Comparison of ENCODE assay signal across 8 cellular contexts in the genomic region with DNA sequence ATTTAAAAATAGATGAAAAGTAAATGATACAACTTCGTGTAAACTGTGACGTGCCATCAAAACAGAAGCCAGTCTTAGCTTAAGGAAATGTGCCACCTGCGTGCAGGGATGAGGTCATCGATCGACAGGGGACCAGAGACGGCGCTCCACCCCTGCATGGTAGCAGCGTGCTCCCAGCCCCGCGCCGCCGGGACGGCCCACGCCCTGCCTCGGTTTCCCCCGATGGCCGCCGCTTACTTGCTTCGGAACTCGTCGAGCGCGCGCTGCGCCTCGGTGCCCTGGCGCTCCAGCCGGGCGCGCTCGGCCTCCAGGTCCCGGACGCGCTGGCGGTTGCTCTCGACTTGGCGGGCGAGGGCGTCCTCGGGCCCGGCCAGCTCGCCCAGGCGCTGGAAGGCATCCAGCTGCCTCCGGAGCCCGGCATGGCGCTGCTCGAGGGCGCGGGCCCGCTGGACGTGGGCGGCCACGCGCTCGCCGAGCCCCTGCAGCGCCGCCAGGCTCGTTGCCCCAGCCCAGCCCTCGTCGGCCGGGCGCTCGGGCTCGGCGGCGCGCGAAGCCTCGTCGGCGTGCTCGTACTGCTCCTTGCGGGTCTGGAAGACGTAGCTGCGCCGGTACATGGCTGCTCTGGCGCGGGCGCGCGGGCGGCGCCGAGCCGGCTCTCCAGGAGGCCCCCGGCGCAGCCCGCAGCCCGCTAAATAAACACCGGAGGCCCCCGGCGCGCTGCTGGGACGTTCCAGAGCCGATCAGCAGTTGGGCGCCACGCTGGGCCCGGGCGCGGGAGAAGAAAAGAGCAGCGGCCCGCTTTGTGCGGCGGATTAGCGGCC. TPM values are rescaled to one million over a fixed set of nuclear protein-coding genes. Genes with fewer than 3 reads are reported as not detected.
DNase-seq lines count a peak whose midpoint lies in the region; ATAC-seq and TF ChIP-seq lines count a peak whose summit lies in the region.

A gene (minus strand): TSS at position 664 of the 821 bp plus-strand sequence. CDS start 50 bp downstream, at position 614.

- H3K4me3 Mint-ChIP-seq in GM23338 (peak within 1 kb of the TSS; percentile 86), endothelial cell (ENCODE audit: unreplicated experiment) (peak within 1 kb of the TSS; percentile 94)
- peak within 1 kb of the TSS; percentile 84 for H3K4me3 Mint-ChIP-seq in activated CD8-positive, alpha-beta memory T cell treated with anti-CD3 and anti-CD28 coated beads, Interleukin-2, amount 10 ng/mL, durations not matched to agents 7 days and 5 days

- H3K27me3 ChIP-seq in BJ (ENCODE audit: control insufficient read depth, insufficient read depth, low read length) (no peaks in the 10 kb centered on the region), GM23338 (ENCODE audit: insufficient read depth) (peaks cover 23% of the 10 kb centered on the region)

- no peaks in the 10 kb centered on the region for H3K9me2 ChIP-seq in GM23338 (ENCODE audit: insufficient read depth)

- peak within 1 kb of the TSS; percentile 30 for H3K4me3 ChIP-seq in BJ (ENCODE audit: low read depth, low read length)
- peak within 1 kb of the TSS; percentile 56 for H3K4me3 ChIP-seq in GM23338

- CTCF ChIA-PET in BJ (lab: Yijun Ruan, JAX), result interaction anchor here (0.7 to 1.2 kb wide), 7 partner anchors 12 to 134 kb away, joined by 3 to 5 read pairs (median 3); no protein-coding TSS in a partner anchor
- CTCF ChIA-PET in activated CD8-positive, alpha-beta memory T cell treated with anti-CD3 and anti-CD28 coated beads, Interleukin-2, amount 10 ng/mL, durations not matched to agents 7 days and 5 days (lab: Charles Lee), result interaction anchor here (0.8 to 5.1 kb wide), 12 partner anchors 14 to 459 kb away, joined by 3 to 37 read pairs (median 4); a partner anchor contains a TSS

- H3K9me3 Mint-ChIP-seq in GM23338 (no peaks in the 10 kb centered on the region; the same call in 2 of the 3 replicates), endothelial cell (ENCODE audit: unreplicated experiment) (no peaks in the 10 kb centered on the region)
- H3K9me3 Mint-ChIP-seq in activated CD8-positive, alpha-beta memory T cell treated with anti-CD3 and anti-CD28 coated beads, Interleukin-2, amount 10 ng/mL, durations not matched to agents 7 days and 5 days (ENCODE audit: low read depth), result no peaks in the 10 kb centered on the region

- H4K20me1 ChIP-seq in GM23338 (replicated peaks; ENCODE audit: insufficient read depth), result no peaks in the 10 kb centered on the region

- TF ChIP-seq CTCF in BJ (IDR thresholded peaks at IDR 0.05; ENCODE audit: insufficient read depth, low read depth, low read length), result no peak
- no peak for TF ChIP-seq CTCF in GM23338 (conservative IDR thresholded peaks at IDR 0.05; ENCODE audit: low read depth in 2 of 2)
- TF ChIP-seq CTCF in endothelial cell (IDR thresholded peaks at IDR 0.05; ENCODE audit: unreplicated experiment), result no peak

- H2AFZ ChIP-seq in GM23338, result peak within 1 kb of the TSS; percentile 25; the same call in 1 of the 2 replicates

- 0 out of 2 replicates have a peak within 1 kb of the TSS, but pooled peaks have one; percentile 7 for H3K27ac ChIP-seq in GM23338 (ENCODE audit: low read depth)

- H3K27me3 Mint-ChIP-seq in GM23338 (ENCODE audit: insufficient read depth, low read depth, poor library complexity) (peaks cover 10% of the 10 kb centered on the region), endothelial cell (ENCODE audit: unreplicated experiment) (peaks cover 6% of the 10 kb centered on the region)
- peaks cover 16% of the 10 kb centered on the region for H3K27me3 Mint-ChIP-seq in activated CD8-positive, alpha-beta memory T cell treated with anti-CD3 and anti-CD28 coated beads, Interleukin-2, amount 10 ng/mL, durations not matched to agents 7 days and 5 days

- peak; percentile 89 for ATAC-seq in GM23338
- ATAC-seq in activated CD8-positive, alpha-beta memory T cell treated with anti-CD3 and anti-CD28 coated beads, Interleukin-2, amount 10 ng/mL, durations not matched to agents 7 days and 5 days, result peak; percentile 81

- peaks cover 16% of the 10 kb centered on the region for H3K4me1 ChIP-seq in GM23338 (ENCODE audit: insufficient read depth)

- peak within 1 kb of the TSS; percentile 76 for H3K4me2 ChIP-seq in GM23338

- H3K36me3 Mint-ChIP-seq in GM23338 (ENCODE audit: low read depth) (no peaks in the 10 kb centered on the region), endothelial cell (ENCODE audit: low read depth, unreplicated experiment) (no peaks in the 10 kb centered on the region)
- H3K36me3 Mint-ChIP-seq in activated CD8-positive, alpha-beta memory T cell treated with anti-CD3 and anti-CD28 coated beads, Interleukin-2, amount 10 ng/mL, durations not matched to agents 7 days and 5 days, result no peaks in the 10 kb centered on the region

- peak within 1 kb of the TSS; percentile 88 for H3K27ac Mint-ChIP-seq in GM23338
- peak within 1 kb of the TSS; percentile 92 for H3K27ac Mint-ChIP-seq in activated CD8-positive, alpha-beta memory T cell treated with anti-CD3 and anti-CD28 coated beads, Interleukin-2, amount 10 ng/mL, durations not matched to agents 7 days and 5 days
- H3K27ac Mint-ChIP-seq in endothelial cell (ENCODE audit: unreplicated experiment), result peak within 1 kb of the TSS; percentile 77

- no peak for DNase-seq in BJ (ENCODE audit: low read depth)
- DNase-seq in GM23338 (ENCODE audit: low spot score), result peak; percentile 88
- peak; percentile 46 to 75 for DNase-seq in NCI-H446 (lab: John Stamatoyannopoulos, UW)
- peak; percentile 71 for DNase-seq in activated CD8-positive, alpha-beta memory T cell treated with anti-CD3 and anti-CD28 coated beads, Interleukin-2, amount 10 ng/mL, durations not matched to agents 7 days and 5 days
- peak; percentile 67 for DNase-seq in endothelial cell (ENCODE audit: low spot score)
- DNase-seq in midbrain (lab: John Stamatoyannopoulos, UW), result peak; percentile 81
- peak; percentile 27 for DNase-seq in stimulated activated CD8-positive, alpha-beta memory T cell treated with anti-CD3 and anti-CD28 coated beads, Interleukin-4, amount 100 ng/mL, for 24 hours (ENCODE audit: low read depth)
- no peak for DNase-seq in inferior parietal cortex (ENCODE audit: extremely low spot score)

- POLR2A ChIA-PET in BJ (lab: Charles Lee), result interaction anchor here (0.5 to 0.6 kb wide), 2 partner anchors 40 to 79 kb away, joined by 3 read pairs; no protein-coding TSS in a partner anchor

- H3K79me2 ChIP-seq in GM23338 (replicated peaks; ENCODE audit: insufficient read depth), result no peaks in the 10 kb centered on the region

- H3K4me1 Mint-ChIP-seq in GM23338, result peaks cover 14% of the 10 kb centered on the region
- peaks cover 28% of the 10 kb centered on the region for H3K4me1 Mint-ChIP-seq in activated CD8-positive, alpha-beta memory T cell treated with anti-CD3 and anti-CD28 coated beads, Interleukin-2, amount 10 ng/mL, durations not matched to agents 7 days and 5 days
- peaks cover 4% of the 10 kb centered on the region for H3K4me1 Mint-ChIP-seq in endothelial cell (ENCODE audit: unreplicated experiment)

- H3F3A ChIP-seq in GM23338 (replicated peaks; ENCODE audit: low read depth), result peaks cover 11% of the 10 kb centered on the region

- no peaks in the 10 kb centered on the region for H3K36me3 ChIP-seq in BJ (ENCODE audit: control insufficient read depth, insufficient read depth, low read length)
- no peaks in the 10 kb centered on the region for H3K36me3 ChIP-seq in GM23338 (ENCODE audit: insufficient read depth)

TF ChIP-seq in GM23338, 12 proteins besides CTCF, POLR2A, EP300 and RAD21 (continues in another document):
- TF ChIP-seq JUNB (IDR thresholded peaks at IDR 0.05; ENCODE audit: unreplicated experiment) (no peak), ZNF114 (CRISPR knock-in tag; IDR thresholded peaks at IDR 0.05) (no peak), CREB1 (CRISPR knock-in tag; IDR thresholded peaks at IDR 0.05; ENCODE audit: low read depth) (peak; percentile 23; the same call in 1 of the 2 replicates)

RNA-seq across cellular contexts. Expression of the gene that starts here (rescaled TPM):
- polyA plus RNA-seq in BJ (2011; rRNA removed), result 2.3 and 2.4 TPM in 2 replicates
- polyA minus RNA-seq in BJ (2011; rRNA and poly(A)+ RNA removed), result 0.76 and 0.87 TPM in 2 replicates
- total RNA-seq in GM23338 (2014; rRNA removed; shearing (Covaris generic)), result 4.9 and 5.0 TPM in 2 replicates
- polyA plus RNA-seq in GM23338 (2016; fragmentation: Nextera tagmentation; extraction: Ambion mirVana), result 2.7 and 3.1 TPM in 2 replicates
- total RNA-seq in activated CD8-positive, alpha-beta memory T cell treated with anti-CD3 and anti-CD28 coated beads, Interleukin-2, amount 10 ng/mL, durations not matched to agents 7 days and 5 days, result 1 to 10 TPM; 1.7 to 3.2 TPM
- 3.5 TPM for total RNA-seq in endothelial cell (ENCODE audit: unreplicated experiment)

Comparison
In these comparisons a context has a peak if more than half of its experiments do, and no peak if none do; other contexts are left out.
1. DNase-seq: peak in GM23338 (single experiment), NCI-H446 (2 of 2), activated CD8-positive, alpha-beta memory T cell treated with anti-CD3 and anti-CD28 coated beads, Interleukin-2, amount 10 ng/mL, durations not matched to agents 7 days and 5 days (single experiment), endothelial cell (single experiment), midbrain (single experiment) and stimulated activated CD8-positive, alpha-beta memory T cell treated with anti-CD3 and anti-CD28 coated beads, Interleukin-4, amount 100 ng/mL, for 24 hours (single experiment); none in BJ (single experiment) and inferior parietal cortex (single experiment).
2. Peak in every context shown above with its lines, with median percentiles within 50 percentile points of each other: H3K27ac Mint-ChIP-seq and H3K4me3 Mint-ChIP-seq.